Comparison of ENCODE assay signal across 21 cellular contexts in the genomic region with DNA sequence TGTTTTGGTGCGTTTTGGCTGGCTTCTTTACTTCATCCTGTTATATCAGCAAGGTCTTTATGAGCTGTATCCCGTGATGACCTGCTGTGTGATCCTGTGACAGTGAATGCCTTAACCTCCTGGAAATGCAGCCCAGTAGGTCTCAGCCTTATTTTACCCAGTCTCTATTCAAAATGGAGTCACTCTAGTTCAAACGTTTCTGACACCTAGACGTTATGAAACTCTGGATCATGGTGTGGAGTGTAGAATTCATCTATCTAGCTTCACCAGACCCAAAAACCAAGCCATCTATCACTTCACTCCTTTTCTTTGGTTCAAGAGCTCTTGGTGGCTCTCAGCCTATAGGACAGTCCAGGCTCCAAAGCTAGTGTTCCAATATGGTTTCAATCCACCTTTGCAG. TPM values are rescaled to one million over a fixed set of nuclear protein-coding genes. Genes with fewer than 3 reads are reported as not detected.
A peak's percentile ranks its signal among the peaks of the same experiment; 100 is the strongest.
DNase-seq lines count a peak whose midpoint lies in the region; ATAC-seq, FAIRE-seq and TF ChIP-seq lines count a peak whose summit lies in the region.
"Had no signal": no experiment of that assay in that cellular context is flagged by ENCODE, and none has a peak within 500 bp of the region (broad histone marks: within the 10 kb centered on the region; RNA-seq: fewer than 3 reads in every experiment).

No MANE protein-coding gene starts in this region.

- intact Hi-C loops in endothelial cell of umbilical vein (cut with micrococcal nuclease) = no loop called here
- intact Hi-C loops in esophagus squamous epithelium (cut with DNase I) = no loop called here
- intact Hi-C loops in posterior vena cava (cut with DNase I) = no loop called here

- H3K4me3 ChIP-seq in RWPE2 (ENCODE audit: severe bottlenecking) = no peak overlapping the region
- H3K4me3 ChIP-seq in endothelial cell of umbilical vein (replicated peaks in 1 of 3; ENCODE audit: insufficient read depth in 1 of 3, low read depth in 1 of 3, low read length in 3 of 3) = no peak overlapping the region
- no peak overlapping the region for H3K4me3 ChIP-seq in esophagus squamous epithelium
- H3K4me3 ChIP-seq: GM23248 had no signal

- no peak for FAIRE-seq in endothelial cell of umbilical vein (lab: Jason Lieb, UNC)
- FAIRE-seq: G401.6, GM12892, H1 had no signal

- TF ChIP-seq POLR2A in endothelial cell of umbilical vein (IDR thresholded peaks at IDR 0.05; ENCODE audit: low read depth, low read length) (no peak), esophagus squamous epithelium (IDR thresholded peaks at IDR 0.05) (no peak)

- no peak overlapping the region for H3K9ac ChIP-seq in endothelial cell of umbilical vein (replicated peaks; ENCODE audit: extremely low read depth, insufficient read depth, low read length)
- H3K9ac ChIP-seq: GM23248 had no signal

- POLR2A ChIA-PET in endothelial cell of umbilical vein (lab: Charles Lee) = interaction anchor here (0.6 to 1.0 kb wide), 2 partner anchors 13 to 65 kb away, joined by 3 read pairs; no protein-coding TSS in a partner anchor

- peak overlapping the region; percentile 83 for H3K27ac ChIP-seq in RWPE2 (ENCODE audit: poor library complexity, severe bottlenecking)
- peak overlapping the region; percentile 78 for H3K27ac ChIP-seq in endothelial cell of umbilical vein (ENCODE audit: insufficient read depth, low read depth, low read length)
- H3K27ac ChIP-seq in esophagus squamous epithelium = peak overlapping the region in 3 of 4 donors; percentile 52 to 74 (median 65)
- H3K27ac ChIP-seq: GM23248 had no signal

- no peak for ATAC-seq in RWPE2 (ENCODE audit: low read depth)
- no peak for ATAC-seq in HG03175 (IDR thresholded peaks at IDR 0.05; ENCODE audit: unreplicated experiment)

- 74 to 95% methylated on average over 4 of the region's 4 CpGs for WGBS in esophagus squamous epithelium, 2 donors

- no peak for DNase-seq in RWPE2 (ENCODE audit: low spot score)
- no peak for DNase-seq in endothelial cell of umbilical vein (ENCODE audit: low read depth, low spot score)
- no peak for DNase-seq in esophagus squamous epithelium (lab: John Stamatoyannopoulos, UW)
- no peak for DNase-seq in SW480 (ENCODE audit: low spot score)
- no peak for DNase-seq in nucleus accumbens (lab: John Stamatoyannopoulos, UW)
- no peak for DNase-seq in posterior vena cava (ENCODE audit: low spot score)
- DNase-seq: C1 segment of cervical spinal cord; Caco-2; CD4-positive, alpha-beta memory T cell; DMS153; DND-41; GM23248; H7; HCEC 1CT had no signal

- H3K9me1 ChIP-seq in endothelial cell of umbilical vein (replicated peaks; ENCODE audit: control insufficient read depth, extremely low read depth, insufficient read depth, low read length) = no peaks in the 10 kb centered on the region

- CTCF ChIA-PET in endothelial cell of umbilical vein (lab: Charles Lee) = interaction anchor here (0.7 to 2.9 kb wide), 7 partner anchors 9 to 33 kb away, joined by 3 to 43 read pairs (median 5); partner anchors contain the start of gene ZDHHC13

- H3K9me3 ChIP-seq in RWPE2 (ENCODE audit: severe bottlenecking) (no peaks in the 10 kb centered on the region), endothelial cell of umbilical vein (replicated peaks; ENCODE audit: control insufficient read depth, insufficient read depth, low read length) (no peaks in the 10 kb centered on the region), esophagus squamous epithelium (no peaks in the 10 kb centered on the region)
- H3K9me3 ChIP-seq: Caco-2 had no signal

- H2AFZ ChIP-seq in endothelial cell of umbilical vein (ENCODE audit: low read depth, low read length) = no peak overlapping the region
- H2AFZ ChIP-seq: GM23248 had no signal

- no peak overlapping the region for H3K4me2 ChIP-seq in endothelial cell of umbilical vein (ENCODE audit: insufficient read depth, low read length)

- no peaks in the 10 kb centered on the region for H4K20me1 ChIP-seq in endothelial cell of umbilical vein (replicated peaks; ENCODE audit: control insufficient read depth, extremely low read depth, insufficient read depth, low read length)

- H3K36me3 ChIP-seq in RWPE2 (ENCODE audit: low read depth) (no peaks in the 10 kb centered on the region), endothelial cell of umbilical vein (ENCODE audit: control insufficient read depth in 2 of 2, extremely low read depth in 1 of 2, insufficient read depth in 2 of 2, low read length in 2 of 2) (no peaks in the 10 kb centered on the region), esophagus squamous epithelium (no peaks in the 10 kb centered on the region)

- TF ChIP-seq CTCF in RWPE2 (IDR thresholded peaks at IDR 0.05; ENCODE audit: poor library complexity, severe bottlenecking) (no peak), endothelial cell of umbilical vein (IDR thresholded peaks at IDR 0.05; ENCODE audit: extremely low read depth in 1 of 2, insufficient read depth in 1 of 2, low read depth in 1 of 2, low read length in 2 of 2) (no peak), esophagus squamous epithelium (IDR thresholded peaks at IDR 0.05) (no peak)

- H3K27me3 ChIP-seq in RWPE2 (ENCODE audit: insufficient read depth, poor library complexity, severe bottlenecking) (no peaks in the 10 kb centered on the region), endothelial cell of umbilical vein (ENCODE audit: control insufficient read depth in 2 of 2, insufficient read depth in 2 of 2, low read length in 2 of 2) (no peaks in the 10 kb centered on the region), esophagus squamous epithelium (peaks cover 0 to under 1% (median 0%) of the 10 kb centered on the region in 4 donors)

- dilution Hi-C loops in endothelial cell of umbilical vein (cut with MboI; ENCODE audit: extremely low pct_ligation_motif_present, low sequenced_read_pairs) = no loop called here

- peaks cover 27% of the 10 kb centered on the region for H3K4me1 ChIP-seq in RWPE2 (ENCODE audit: insufficient read depth, poor library complexity, severe bottlenecking)
- peaks cover 47% of the 10 kb centered on the region for H3K4me1 ChIP-seq in endothelial cell of umbilical vein (ENCODE audit: control insufficient read depth, extremely low read depth, insufficient read depth, low read length)
- peaks cover 0 to 40% (median 7%) of the 10 kb centered on the region in 3 donors for H3K4me1 ChIP-seq in esophagus squamous epithelium
- H3K4me1 ChIP-seq: Caco-2 had no signal

- no TSS peak for BruUV-seq in endothelial cell of umbilical vein (replicated peaks; lab: Mats Ljungman, UMichigan)

- no peaks in the 10 kb centered on the region for H3K79me2 ChIP-seq in endothelial cell of umbilical vein (ENCODE audit: control insufficient read depth, insufficient read depth, low read length)

TF ChIP-seq in endothelial cell of umbilical vein, 7 proteins besides CTCF, POLR2A, EP300 and RAD21:
- TF ChIP-seq EZH2 (IDR thresholded peaks at IDR 0.05; ENCODE audit: borderline replicate concordance, low read depth, low read length, severe bottlenecking) = no peak
- TF ChIP-seq MYC (IDR thresholded peaks at IDR 0.05; ENCODE audit: low read depth, low read length) = no peak
- no peak for TF ChIP-seq FOS (IDR thresholded peaks at IDR 0.05; ENCODE audit: borderline replicate concordance, insufficient read depth, low read length)
- TF ChIP-seq JUN (IDR thresholded peaks at IDR 0.05; ENCODE audit: borderline replicate concordance, insufficient read depth, insufficient read length, low read depth) = no peak
- no peak for TF ChIP-seq POLR2AphosphoS5 (IDR thresholded peaks at IDR 0.05; ENCODE audit: insufficient read depth, low read depth, low read length)
- TF ChIP-seq MAX (IDR thresholded peaks at IDR 0.05; ENCODE audit: insufficient read depth, insufficient read length) = no peak
- TF ChIP-seq GATA2 (IDR thresholded peaks at IDR 0.05; ENCODE audit: insufficient read depth, insufficient read length, low read depth, low read length) = no peak

RNA-seq across cellular contexts. Expression of gene ZDHHC13, which starts 28.2 kb away (rescaled TPM):
- 50.1 and 52.9 TPM in 2 replicates for total RNA-seq in endothelial cell of umbilical vein
- polyA plus RNA-seq in endothelial cell of umbilical vein = 32.4 and 37.4 TPM in 2 replicates
- 28.0 and 30.2 TPM in 2 replicates for polyA plus RNA-seq in endothelial cell of umbilical vein (2011; cell fraction: cytosol; rRNA removed)
- polyA plus RNA-seq in endothelial cell of umbilical vein (2011; cell fraction: nucleus; rRNA removed) = 63.1 and 81.3 TPM in 2 replicates
- polyA plus RNA-seq in endothelial cell of umbilical vein (2012) = 36.5 and 60.3 TPM in 2 replicates
- 46.4 and 55.8 TPM in 2 replicates for polyA minus RNA-seq in endothelial cell of umbilical vein
- 8.0 TPM for polyA minus RNA-seq in endothelial cell of umbilical vein (2011; cell fraction: cytosol; rRNA and poly(A)+ RNA removed)
- polyA minus RNA-seq in endothelial cell of umbilical vein (2011; cell fraction: nucleus; rRNA and poly(A)+ RNA removed) = 42.3 and 83.4 TPM in 2 replicates
- 10 to 100 TPM; 45.8 to 64.9 (median 58.1) TPM for total RNA-seq in esophagus squamous epithelium
- total RNA-seq in posterior vena cava = 1 to 10 TPM; 5.4 to 5.9 TPM

RNA-seq across cellular contexts. Expression of gene MRGPRX2, which starts 28.3 kb away (rescaled TPM):
- total RNA-seq in endothelial cell of umbilical vein (not detected in 2 replicates), esophagus squamous epithelium (under 1 TPM in 1 of 4 donors, not detected in 3; 0.19 TPM), posterior vena cava (1 to 10 TPM in 1 of 2 donors, under 1 TPM in 1; 0.10 to 1.0 TPM)
- not detected in 2 replicates for polyA plus RNA-seq in endothelial cell of umbilical vein
- polyA plus RNA-seq in endothelial cell of umbilical vein (2011; cell fraction: cytosol; rRNA removed) = not detected in 2 replicates
- polyA plus RNA-seq in endothelial cell of umbilical vein (2011; cell fraction: nucleus; rRNA removed) = not detected in 2 replicates
- polyA plus RNA-seq in endothelial cell of umbilical vein (2012) = not detected in 2 replicates
- not detected in 2 replicates for polyA minus RNA-seq in endothelial cell of umbilical vein
- polyA minus RNA-seq in endothelial cell of umbilical vein (2011; cell fraction: cytosol; rRNA and poly(A)+ RNA removed) = not detected
- polyA minus RNA-seq in endothelial cell of umbilical vein (2011; cell fraction: nucleus; rRNA and poly(A)+ RNA removed) = not detected in 2 replicates
- total RNA-seq: A172; A673; Caco-2; CD4-positive, alpha-beta memory T cell; GM23248; H1; H7 had no signal
- polyA plus RNA-seq: BJ; CD4-positive, alpha-beta memory T cell; GM23248; H1 had no signal
